Comparison of ENCODE assay signal across 20 cellular contexts in the genomic region with DNA sequence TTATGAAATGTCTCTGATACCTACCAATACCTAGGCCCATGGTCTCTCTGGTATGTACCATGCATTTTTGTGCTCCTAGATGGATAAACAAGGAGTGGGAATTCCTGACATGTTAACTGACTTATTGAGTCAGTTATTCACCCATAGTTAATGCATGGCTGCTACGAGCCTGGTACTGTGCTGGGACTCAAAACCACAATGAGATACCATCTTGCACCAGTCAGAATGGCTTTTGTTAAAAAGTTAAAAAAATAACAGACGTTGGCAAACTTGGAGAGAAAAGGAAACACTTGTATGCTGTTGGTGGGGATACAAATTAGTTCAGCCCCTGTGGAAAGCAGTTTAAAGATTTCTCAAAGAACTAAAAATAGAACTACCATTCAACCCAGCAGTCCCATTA.
"Had no signal": no experiment of that assay in that cellular context is flagged by ENCODE, and none has a peak within 500 bp of the region (broad histone marks: within the 10 kb centered on the region; RNA-seq: fewer than 3 reads in every experiment).

No MANE protein-coding gene starts in this region.

- H3K27me3 Mint-ChIP-seq: stimulated activated memory B cell treated with anti-CD40 and anti-IgM and Interleukin-4, amounts not matched to agents 10 μg/mL and 1 μg/mL and 100 μg/mL, for 72 hours had no signal

- H3K4me3 Mint-ChIP-seq: endodermal cell; naive thymus-derived CD4-positive, alpha-beta T cell; nephron progenitor cell; stimulated activated memory B cell treated with anti-CD40 and anti-IgM and Interleukin-4, amounts not matched to agents 10 μg/mL and 1 μg/mL and 100 μg/mL, for 72 hours; stimulated activated naive CD8-positive, alpha-beta T cell treated with anti-CD3 and anti-CD28 coated beads, Interleukin-15, Interleukin-2, amounts not matched to agents 100 ng/mL and 50 ng/mL, for 24 hours had no signal

- H3K27ac ChIP-seq: hepatocyte, psoas muscle, spleen, tibial nerve, upper lobe of right lung, vagina had no signal

- H3K36me3 Mint-ChIP-seq: stimulated activated memory B cell treated with anti-CD40 and anti-IgM and Interleukin-4, amounts not matched to agents 10 μg/mL and 1 μg/mL and 100 μg/mL, for 72 hours had no signal

- FAIRE-seq: endothelial cell of umbilical vein had no signal

- H3K4me3 ChIP-seq: hepatocyte, psoas muscle, spleen, tibial nerve, upper lobe of right lung, vagina had no signal

- H2AFZ ChIP-seq: hepatocyte had no signal

- H3K27me3 ChIP-seq: hepatocyte, spleen, tibial nerve, upper lobe of right lung, vagina had no signal

- H3K4me1 Mint-ChIP-seq: endodermal cell; naive thymus-derived CD4-positive, alpha-beta T cell; stimulated activated memory B cell treated with anti-CD40 and anti-IgM and Interleukin-4, amounts not matched to agents 10 μg/mL and 1 μg/mL and 100 μg/mL, for 72 hours had no signal

- H3K4me1 ChIP-seq: psoas muscle, spleen had no signal

- H3K79me2 ChIP-seq: hepatocyte had no signal

- H3K4me2 ChIP-seq: hepatocyte had no signal

- DNase-seq: effector CD4-positive, alpha-beta T cell; endodermal cell; foreskin melanocyte; head of caudate nucleus; kidney glomerular epithelial cell; mammary epithelial cell; naive thymus-derived CD4-positive, alpha-beta T cell; nephron progenitor cell; psoas muscle; spleen; stimulated activated CD4-positive, alpha-beta T cell treated with anti-CD3 and anti-CD28 coated beads, Interleukin-15, amount 100 ng/mL, for 24 hours; stimulated activated CD4-positive, alpha-beta T cell treated with anti-CD3 and anti-CD28 coated beads, Interleukin-1b, Interleukin-23, amount 100 ng/mL, for 48 hours; stimulated activated CD4-positive, alpha-beta T cell treated with anti-CD3 and anti-CD28 coated beads, Interleukin-4, amount 100 ng/mL, for 24 hours; upper lobe of right lung had no signal

- H3K27ac Mint-ChIP-seq: endodermal cell; naive thymus-derived CD4-positive, alpha-beta T cell; nephron progenitor cell; stimulated activated memory B cell treated with anti-CD40 and anti-IgM and Interleukin-4, amounts not matched to agents 10 μg/mL and 1 μg/mL and 100 μg/mL, for 72 hours; stimulated activated naive CD8-positive, alpha-beta T cell treated with anti-CD3 and anti-CD28 coated beads, Interleukin-15, Interleukin-2, amounts not matched to agents 100 ng/mL and 50 ng/mL, for 24 hours had no signal

- H3K36me3 ChIP-seq: spleen, tibial nerve, upper lobe of right lung, vagina had no signal
